Comparison of ENCODE assay signal across 1 cellular context in the genomic region with DNA sequence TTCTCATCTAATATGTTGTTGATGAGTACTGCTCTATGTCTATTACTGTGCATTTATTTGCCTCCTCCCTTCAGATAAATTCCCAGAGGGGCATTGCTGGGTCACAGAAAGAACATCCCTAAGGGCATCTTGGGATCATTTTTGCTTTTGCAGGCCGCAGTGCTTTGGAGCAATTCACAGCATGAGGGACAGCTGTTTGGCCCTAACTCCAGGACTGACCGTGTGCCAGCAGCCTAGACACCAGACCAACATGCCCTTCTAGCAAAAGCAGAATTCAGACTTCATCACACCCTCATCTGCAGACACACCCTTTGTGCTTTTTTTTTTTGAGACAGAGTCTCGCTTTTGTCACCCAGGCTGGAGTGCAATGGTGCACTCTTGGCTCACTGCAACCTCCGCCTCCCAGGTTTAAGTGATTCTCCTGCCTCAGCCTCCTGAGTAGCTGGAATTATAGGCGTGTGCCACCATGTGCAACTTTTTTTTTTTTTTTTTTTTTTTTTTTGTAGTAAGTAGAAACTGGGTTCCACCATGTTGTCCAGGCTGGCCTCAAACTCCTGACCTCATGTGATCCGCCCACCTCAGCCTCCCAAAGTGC.
TF ChIP-seq lines count a peak whose summit lies in the region.

No MANE protein-coding gene starts in this region.

TF ChIP-seq in HEK293T, 16 proteins besides CTCF, POLR2A, EP300 and RAD21 (continued from another document):
- TF ChIP-seq, protein P1, sequence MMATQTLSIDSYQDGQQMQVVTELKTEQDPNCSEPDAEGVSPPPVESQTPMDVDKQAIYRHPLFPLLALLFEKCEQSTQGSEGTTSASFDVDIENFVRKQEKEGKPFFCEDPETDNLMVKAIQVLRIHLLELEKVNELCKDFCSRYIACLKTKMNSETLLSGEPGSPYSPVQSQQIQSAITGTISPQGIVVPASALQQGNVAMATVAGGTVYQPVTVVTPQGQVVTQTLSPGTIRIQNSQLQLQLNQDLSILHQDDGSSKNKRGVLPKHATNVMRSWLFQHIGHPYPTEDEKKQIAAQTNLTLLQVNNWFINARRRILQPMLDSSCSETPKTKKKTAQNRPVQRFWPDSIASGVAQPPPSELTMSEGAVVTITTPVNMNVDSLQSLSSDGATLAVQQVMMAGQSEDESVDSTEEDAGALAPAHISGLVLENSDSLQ (IDR thresholded peaks at IDR 0.05) = no peak
- TF ChIP-seq TARDBP (IDR thresholded peaks at IDR 0.05) = no peak
- no peak for TF ChIP-seq CTBP1 (IDR thresholded peaks at IDR 0.05; ENCODE audit: borderline replicate concordance)
- TF ChIP-seq SUZ12 (IDR thresholded peaks at IDR 0.05) = no peak
- TF ChIP-seq ARNT (IDR thresholded peaks at IDR 0.05) = no peak
- TF ChIP-seq FOXK2 (IDR thresholded peaks at IDR 0.05) = no peak
- TF ChIP-seq SP1 (IDR thresholded peaks at IDR 0.05) = no peak
- TF ChIP-seq FOXM1 (IDR thresholded peaks at IDR 0.05; ENCODE audit: borderline replicate concordance) = no peak
TF ChIP-seq in HEK293T: peak in this region for 0.
